ENCODE assay signal across 1 cellular context in genomic region chr9:126326228-126327015, GRCh38.
TF ChIP-seq lines count a peak whose summit lies in the region.

MVB12B (plus strand) TSS chr9:126326829; CDS start chr9:126326930, 101 bp downstream.

TF ChIP-seq in IMR-90, 13 proteins besides CTCF, POLR2A, EP300 and RAD21:
- TF ChIP-seq USF2 (IDR thresholded peaks at IDR 0.05; ENCODE audit: low read depth, low read length) (no peak), FOS (IDR thresholded peaks at IDR 0.05; ENCODE audit: low read depth, low read length) (no peak), MAZ (IDR thresholded peaks at IDR 0.05; ENCODE audit: borderline replicate concordance, low read depth, low read length) (no peak), MAFK (IDR thresholded peaks at IDR 0.05; ENCODE audit: low read depth, low read length) (no peak)
TF ChIP-seq in IMR-90: peak in this region for 0.
